ENCODE assay signal across 21 cellular contexts in genomic region chr11:126328938-126329643, GRCh38. TPM values are rescaled to one million over a fixed set of nuclear protein-coding genes. Genes with fewer than 3 reads are reported as not detected.
DNase-seq lines count a peak whose midpoint lies in the region; ATAC-seq and TF ChIP-seq lines count a peak whose summit lies in the region.
"Had no signal": no experiment of that assay in that cellular context is flagged by ENCODE, and none has a peak within 500 bp of the region (broad histone marks: within the 10 kb centered on the region; RNA-seq: fewer than 3 reads in every experiment).

No MANE protein-coding gene starts in this region.

- no peak overlapping the region for H2BK20ac ChIP-seq in H9 (ENCODE audit: low read depth, low read length, poor library complexity, severe bottlenecking)

- H3K4me2 ChIP-seq in H9 (ENCODE audit: insufficient read depth, insufficient read length, low read length): no peak overlapping the region

- H3K56ac ChIP-seq in H9 (ENCODE audit: insufficient read length, low read depth, low read length): no peak overlapping the region

- no peak overlapping the region for H4K91ac ChIP-seq in H9 (ENCODE audit: insufficient read length, low read depth, low read length)

- H3K9me3 Mint-ChIP-seq in H9 (no peaks in the 10 kb centered on the region), chondrocyte (ENCODE audit: low read depth) (no peaks in the 10 kb centered on the region), nephron progenitor cell (no peaks in the 10 kb centered on the region)
- no peaks in the 10 kb centered on the region for H3K9me3 Mint-ChIP-seq in stimulated activated naive CD8-positive, alpha-beta T cell treated with anti-CD3 and anti-CD28 coated beads, Interleukin-15, amount 100 ng/mL, for 72 hours
- H3K9me3 Mint-ChIP-seq: activated CD4-positive, alpha-beta T cell treated with anti-CD3 and anti-CD28 coated beads, Interleukin-2, amount 10 ng/mL, durations not matched to agents 7 days and 5 days; CD4-positive, alpha-beta T cell; naive B cell had no signal

- no peak overlapping the region for H3K14ac ChIP-seq in H9 (ENCODE audit: insufficient read depth, low read length)

- H3K23me2 ChIP-seq in H9 (ENCODE audit: insufficient read length, low read depth, low read length, poor library complexity, severe bottlenecking): no peaks in the 10 kb centered on the region

- no peaks in the 10 kb centered on the region for H3K79me1 ChIP-seq in H9 (ENCODE audit: insufficient read depth, low read depth, low read length, poor library complexity, severe bottlenecking)

- no peaks in the 10 kb centered on the region for H3K79me2 ChIP-seq in H9 (ENCODE audit: insufficient read depth, low read length)

- no peaks in the 10 kb centered on the region for H3K9me3 ChIP-seq in H9 (ENCODE audit: control insufficient read depth, low read depth, low read length)
- H3K9me3 ChIP-seq: tibial artery had no signal

- H3K36me3 Mint-ChIP-seq in H9 (ENCODE audit: insufficient read depth in 1 of 3, low read depth in 3 of 3): peaks cover 7 to 27% (median 14%) of the 10 kb centered on the region in 3 experiments; a peak in 6 of 7 replicates
- no peaks in the 10 kb centered on the region for H3K36me3 Mint-ChIP-seq in chondrocyte (ENCODE audit: low read depth)
- H3K36me3 Mint-ChIP-seq in nephron progenitor cell (ENCODE audit: low read depth): peaks cover 36% of the 10 kb centered on the region

- WGBS in H9 (ENCODE audit: extremely low coverage, insufficient read length, low lambda C conversion rate): no CpG with 5 or more reads among the region's 9 CpGs

- no peak overlapping the region for H2BK15ac ChIP-seq in H9 (ENCODE audit: low read depth, low read length)

- H3K4me1 Mint-ChIP-seq in H9 (peaks cover 0 to 4% of the 10 kb centered on the region in 2 experiments; a peak in 1 of 4 replicates), chondrocyte (ENCODE audit: low read depth) (peaks cover 21% of the 10 kb centered on the region), nephron progenitor cell (peaks cover 71% of the 10 kb centered on the region)
- peaks cover 31% of the 10 kb centered on the region for H3K4me1 Mint-ChIP-seq in stimulated activated naive CD8-positive, alpha-beta T cell treated with anti-CD3 and anti-CD28 coated beads, Interleukin-15, amount 100 ng/mL, for 72 hours

- no peak overlapping the region for H3K4ac ChIP-seq in H9 (ENCODE audit: low read depth, low read length)

- H3K4me3 Mint-ChIP-seq in H9 (no peak overlapping the region), chondrocyte (ENCODE audit: unreplicated experiment) (no peak overlapping the region), nephron progenitor cell (peak overlapping the region; percentile 41)
- no peak overlapping the region for H3K4me3 Mint-ChIP-seq in stimulated activated naive CD8-positive, alpha-beta T cell treated with anti-CD3 and anti-CD28 coated beads, Interleukin-15, amount 100 ng/mL, for 72 hours
- H3K4me3 Mint-ChIP-seq: activated CD4-positive, alpha-beta T cell treated with anti-CD3 and anti-CD28 coated beads, Interleukin-2, amount 10 ng/mL, durations not matched to agents 7 days and 5 days; CD4-positive, alpha-beta T cell; naive B cell had no signal

- H4K8ac ChIP-seq in H9 (replicated peaks; ENCODE audit: insufficient read length, low read depth, low read length): no peak overlapping the region

- H2BK5ac ChIP-seq in H9 (ENCODE audit: insufficient read length, low read length): no peak overlapping the region

- H2BK120ac ChIP-seq in H9 (ENCODE audit: low read depth, low read length, poor library complexity, severe bottlenecking): no peak overlapping the region

- H3K23ac ChIP-seq in H9 (ENCODE audit: insufficient read length, low read depth, low read length): no peak overlapping the region

- H3K4me1 ChIP-seq in H9 (ENCODE audit: insufficient read depth, low read length): no peaks in the 10 kb centered on the region; the same call in 1 of the 2 replicates
- H3K4me1 ChIP-seq: tibial artery had no signal

- H3K27me3 ChIP-seq in H9 (ENCODE audit: insufficient read depth, low read length): no peaks in the 10 kb centered on the region
- H3K27me3 ChIP-seq: tibial artery had no signal

- H2AFZ ChIP-seq in H9 (ENCODE audit: low read length): no peak overlapping the region

- no peak overlapping the region for H3K18ac ChIP-seq in H9 (ENCODE audit: insufficient read length, low read depth, low read length)

- no peak overlapping the region for H3T11ph ChIP-seq in H9 (ENCODE audit: low read length)

- no peak for ATAC-seq in GM19035 (IDR thresholded peaks at IDR 0.05; ENCODE audit: unreplicated experiment)
- ATAC-seq in stimulated activated naive CD8-positive, alpha-beta T cell treated with anti-CD3 and anti-CD28 coated beads, Interleukin-15, amount 100 ng/mL, for 72 hours: no peak

- H2BK12ac ChIP-seq in H9 (ENCODE audit: insufficient read length, low read depth, low read length): no peak overlapping the region

- H4K20me1 ChIP-seq in H9 (ENCODE audit: control insufficient read depth, insufficient read depth, insufficient read length): no peaks in the 10 kb centered on the region

- H3K27me3 Mint-ChIP-seq in H9 (ENCODE audit: low read depth) (no peaks in the 10 kb centered on the region), chondrocyte (ENCODE audit: low read depth) (no peaks in the 10 kb centered on the region), nephron progenitor cell (ENCODE audit: low read depth, poor library complexity) (peaks cover 5% of the 10 kb centered on the region)
- no peaks in the 10 kb centered on the region for H3K27me3 Mint-ChIP-seq in stimulated activated naive CD8-positive, alpha-beta T cell treated with anti-CD3 and anti-CD28 coated beads, Interleukin-15, amount 100 ng/mL, for 72 hours
- H3K27me3 Mint-ChIP-seq: activated CD4-positive, alpha-beta T cell treated with anti-CD3 and anti-CD28 coated beads, Interleukin-2, amount 10 ng/mL, durations not matched to agents 7 days and 5 days; CD4-positive, alpha-beta T cell; naive B cell had no signal

- H3K9ac ChIP-seq in H9 (ENCODE audit: extremely low read depth, insufficient read length, low read length): no peak overlapping the region

- H3K27ac Mint-ChIP-seq in H9 (peak overlapping the region in 2 of 3 experiments; percentile 25 to 61; a peak in 1 of 7 replicates), chondrocyte (ENCODE audit: unreplicated experiment) (no peak overlapping the region), nephron progenitor cell (peak overlapping the region; percentile 99)
- peak overlapping the region in 1 of 2 donors; percentile 74 for H3K27ac Mint-ChIP-seq in stimulated activated naive CD8-positive, alpha-beta T cell treated with anti-CD3 and anti-CD28 coated beads, Interleukin-15, amount 100 ng/mL, for 72 hours
- H3K27ac Mint-ChIP-seq: activated CD4-positive, alpha-beta T cell treated with anti-CD3 and anti-CD28 coated beads, Interleukin-2, amount 10 ng/mL, durations not matched to agents 7 days and 5 days; CD4-positive, alpha-beta T cell had no signal

- H3K27ac ChIP-seq in 22Rv1 (0 out of 2 replicates have a peak overlapping the region, but pooled peaks have one; percentile 17), H9 (ENCODE audit: insufficient read length, low read depth, low read length) (no peak overlapping the region)
- H3K27ac ChIP-seq: tibial artery had no signal

- TF ChIP-seq CTCF in 22Rv1 (IDR thresholded peaks at IDR 0.05) (no peak), H9 (conservative IDR thresholded peaks at IDR 0.05) (no peak), chondrocyte (IDR thresholded peaks at IDR 0.05) (no peak), nephron progenitor cell (IDR thresholded peaks at IDR 0.05) (no peak)

- DNase-seq in H9: no peak
- peak; percentile 52 for DNase-seq in chondrocyte (ENCODE audit: low spot score)
- peak; percentile 65 for DNase-seq in nephron progenitor cell
- no peak for DNase-seq in HuH-7 (ENCODE audit: low spot score)
- DNase-seq in RKO (ENCODE audit: low spot score): no peak
- DNase-seq in stimulated activated naive CD8-positive, alpha-beta T cell treated with anti-CD3 and anti-CD28 coated beads, Interleukin-15, amount 100 ng/mL, for 72 hours: no peak
- DNase-seq: activated CD4-positive, alpha-beta T cell treated with anti-CD3 and anti-CD28 coated beads, Interleukin-2, amount 10 ng/mL, durations not matched to agents 7 days and 5 days; activated naive CD4-positive, alpha-beta T cell treated with Interleukin-2 at 50 U/mL for 16 hours; anterior cingulate cortex; CD4-positive, alpha-beta T cell; DMS79; hypothalamus; islet precursor cell; naive B cell; NCI-H1436; NCI-H524 treated with DMSO at 0.1 percent for 48 hours; stimulated activated CD4-positive, alpha-beta T cell treated with anti-CD3 and anti-CD28 coated beads, Interleukin-2, amount 100 ng/mL, for 24 hours; stimulated activated naive CD4-positive, alpha-beta T cell treated with Interleukin-2 at 50 U/mL for 16 hours had no signal

- no peak overlapping the region for H4K5ac ChIP-seq in H9 (ENCODE audit: insufficient read length, low read depth, low read length)

- H2AK5ac ChIP-seq in H9 (ENCODE audit: insufficient read length, low read length): no peak overlapping the region

RNA-seq across cellular contexts. Expression of gene DCPS, which starts 25.2 kb away (rescaled TPM):
- total RNA-seq in H9 (2021) (24.4 and 27.7 TPM in 2 replicates), chondrocyte (12.3 to 14.8 TPM (median 12.4 TPM) in 3 replicates)

RNA-seq across cellular contexts. Expression of gene ST3GAL4, which starts 26.4 kb away (rescaled TPM):
- total RNA-seq in H9 (2021) (12.2 and 13.6 TPM in 2 replicates), chondrocyte (30.7 to 75.9 TPM (median 30.9 TPM) in 3 replicates)

RNA-seq across cellular contexts. Expression of gene TIRAP, which starts 46.2 kb away (rescaled TPM):
- total RNA-seq in H9 (2021) (7.0 and 7.3 TPM in 2 replicates), chondrocyte (8.6 to 10.0 TPM (median 9.8 TPM) in 3 replicates)

Comparison
In these comparisons a context has a peak if more than half of its experiments do, and no peak if none do; other contexts are left out.
1. DNase-seq: peak in chondrocyte (single experiment) and nephron progenitor cell (single experiment); none in H9 (single experiment), HuH-7 (single experiment), RKO (single experiment) and stimulated activated naive CD8-positive, alpha-beta T cell treated with anti-CD3 and anti-CD28 coated beads, Interleukin-15, amount 100 ng/mL, for 72 hours (0 of 2).